Comparison of ENCODE assay signal across 27 cellular contexts in the genomic region with DNA sequence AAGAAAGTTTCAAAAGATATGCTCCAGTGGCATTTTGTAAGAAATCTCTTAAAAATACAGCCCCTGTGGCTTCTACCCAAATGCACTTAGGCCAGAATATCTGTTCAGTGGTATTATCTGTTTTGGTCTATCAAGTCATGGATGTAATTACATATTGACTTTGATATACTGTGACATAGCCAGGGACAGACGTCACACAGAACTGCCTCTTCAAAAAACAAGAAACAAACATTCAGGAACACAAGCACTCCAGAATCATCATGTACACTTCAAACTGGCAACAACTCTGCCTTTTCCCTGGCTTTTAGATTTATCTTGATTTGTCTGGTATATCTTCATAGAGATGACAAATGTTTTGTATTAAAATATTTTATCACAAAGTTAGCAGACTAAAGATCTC.
"Had no signal": no experiment of that assay in that cellular context is flagged by ENCODE, and none has a peak within 500 bp of the region (broad histone marks: within the 10 kb centered on the region; RNA-seq: fewer than 3 reads in every experiment).

No MANE protein-coding gene starts in this region.

- H3K27me3 ChIP-seq: left lung, neural progenitor cell, neutrophil, right atrium auricular region, stomach, testis, thyroid gland, transverse colon, upper lobe of left lung, vagina had no signal

- H3K36me3 ChIP-seq: left lung, lower lobe of right lung, neural progenitor cell, neutrophil, right atrium auricular region, stomach, thyroid gland, transverse colon, upper lobe of left lung, vagina had no signal

- H3K4me1 ChIP-seq: left lung, lower lobe of right lung, neural progenitor cell, parathyroid adenoma, right atrium auricular region, stomach, testis, thyroid gland, upper lobe of left lung, vagina had no signal

- H3K9ac ChIP-seq: neural progenitor cell, parathyroid adenoma had no signal

- H3K4me3 ChIP-seq: left lung, lower lobe of right lung, neural progenitor cell, right atrium auricular region, skin epidermis, stomach, testis, thyroid gland, transverse colon, upper lobe of left lung, vagina had no signal

- FAIRE-seq: keratinocyte had no signal

- H3K9me3 ChIP-seq: left lung, lower lobe of right lung, neutrophil, right atrium auricular region, stomach, testis, thyroid gland, transverse colon, upper lobe of left lung, vagina had no signal

- ATAC-seq: left lung; lower lobe of right lung; natural killer cell; stimulated activated naive B cell treated with anti-CD40 and anti-IgM and Interleukin-4, amounts not matched to agents 10 μg/mL and 1 μg/mL and 100 μg/mL, for 72 hours; stimulated activated naive CD8-positive, alpha-beta T cell treated with anti-CD3 and anti-CD28 coated beads, Interleukin-15, Interleukin-2, amounts not matched to agents 100 U/mL and 50 U/mL, for 24 hours had no signal

- H2AFZ ChIP-seq: neural progenitor cell, parathyroid adenoma had no signal

- H3K79me2 ChIP-seq: parathyroid adenoma had no signal

- DNase-seq: hippocampal formation; left colon; left lung; lower lobe of right lung; mammary epithelial cell; naive B cell; natural killer cell; nephron progenitor cell; occipital lobe; stimulated activated CD4-positive, alpha-beta T cell treated with anti-CD3 and anti-CD28 coated beads, Interleukin-12 subunit alpha, Interleukin-12 subunit beta, amount 100 ng/mL, for 4 hours; stimulated activated CD4-positive, alpha-beta T cell treated with anti-CD3 and anti-CD28 coated beads, Interleukin-15, amount 100 ng/mL, for 24 hours; stimulated activated CD4-positive, alpha-beta T cell treated with anti-CD3 and anti-CD28 coated beads, Interleukin-2, amount 100 ng/mL, for 24 hours; stimulated activated CD4-positive, alpha-beta T cell treated with anti-CD3 and anti-CD28 coated beads, Interleukin-4, amount 100 ng/mL, for 1 hour; stimulated activated naive B cell treated with anti-CD40 and anti-IgM and Interleukin-4, amounts not matched to agents 10 μg/mL and 1 μg/mL and 100 μg/mL, for 72 hours; stimulated activated naive CD8-positive, alpha-beta T cell treated with anti-CD3 and anti-CD28 coated beads, Interleukin-15, Interleukin-2, amounts not matched to agents 100 U/mL and 50 U/mL, for 24 hours; stomach; testis; thyroid gland; transverse colon; upper lobe of left lung had no signal

- H3K4me2 ChIP-seq: neural progenitor cell had no signal

- H3K27ac ChIP-seq: left lung, lower lobe of right lung, neural progenitor cell, neutrophil, parathyroid adenoma, right atrium auricular region, skin epidermis, stomach, testis, thyroid gland, transverse colon, upper lobe of left lung, vagina had no signal
